ENCODE assay signal across 1 cellular context in genomic region chr20:60057123-60057865, GRCh38.
TF ChIP-seq lines count a peak whose summit lies in the region.

No MANE protein-coding gene starts in this region.

TF ChIP-seq in GM23338, 12 proteins besides CTCF, POLR2A, EP300 and RAD21 (continued from another document):
- TF ChIP-seq ETS1 (IDR thresholded peaks at IDR 0.05) = no peak
- TF ChIP-seq REST (IDR thresholded peaks at IDR 0.05; ENCODE audit: unreplicated experiment) = no peak
- TF ChIP-seq ZNF114 (CRISPR knock-in tag; IDR thresholded peaks at IDR 0.05) = no peak
- TF ChIP-seq EZH2 (IDR thresholded peaks at IDR 0.05; ENCODE audit: low read depth, unreplicated experiment) = no peak
- no peak for TF ChIP-seq CREB1 (CRISPR knock-in tag; IDR thresholded peaks at IDR 0.05; ENCODE audit: low read depth)
- TF ChIP-seq POLR2AphosphoS5 (IDR thresholded peaks at IDR 0.05; ENCODE audit: low read depth) = no peak
- no peak for TF ChIP-seq ZNF331 (CRISPR knock-in tag; IDR thresholded peaks at IDR 0.05; ENCODE audit: low read depth)
